ENCODE assay signal across 8 cellular contexts in the genomic region with DNA sequence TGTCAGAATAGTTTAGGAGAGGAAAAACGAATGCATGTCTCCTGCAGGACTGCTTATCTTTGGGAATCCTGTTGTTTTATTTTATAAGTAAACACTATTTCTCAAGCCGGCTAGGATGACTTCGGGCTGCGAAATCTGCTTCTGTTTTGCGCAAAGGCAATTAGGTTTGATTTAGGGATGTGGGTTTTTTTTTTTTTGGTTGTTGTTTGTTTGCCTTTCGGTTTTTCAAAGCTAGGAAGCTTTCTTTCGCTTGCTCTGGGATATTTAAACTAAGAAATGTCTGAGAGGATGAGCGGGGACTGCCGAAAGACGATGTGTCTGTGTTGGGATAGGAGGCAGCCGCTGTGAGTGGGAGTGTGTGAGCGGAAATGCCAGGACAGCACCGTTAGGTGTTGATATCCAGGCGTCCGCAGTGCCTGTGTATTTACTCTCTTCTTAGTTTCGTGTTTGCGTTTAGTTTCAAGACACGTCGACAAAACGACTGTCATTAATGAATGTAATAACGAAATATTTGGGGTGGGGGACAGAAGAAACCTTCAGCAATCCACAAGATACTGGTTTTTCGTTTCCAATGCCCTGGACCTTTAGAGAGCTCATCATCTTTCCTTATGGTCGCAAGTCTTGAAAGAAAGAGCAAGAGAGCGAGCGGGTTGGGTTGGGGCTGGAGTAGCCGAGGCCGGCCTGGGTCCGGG. TPM values are rescaled to one million over a fixed set of nuclear protein-coding genes. Genes with fewer than 3 reads are reported as not detected.
DNase-seq lines count a peak whose midpoint lies in the region; ATAC-seq, FAIRE-seq and TF ChIP-seq lines count a peak whose summit lies in the region.

No MANE protein-coding gene starts in this region.

- H3K4me3 ChIP-seq in A549 (peak overlapping the region; percentile 75), GM23338 (peak overlapping the region; percentile 50), iPS-18c (ENCODE audit: insufficient read depth, low read depth, low read length) (peak overlapping the region; percentile 49)

- H3K27ac ChIP-seq in A549, result peak overlapping the region; percentile 82 to 84
- H3K27ac ChIP-seq in GM23338 (ENCODE audit: low read depth), result no peak overlapping the region

- no peaks in the 10 kb centered on the region for H3K79me2 ChIP-seq in GM23338 (replicated peaks; ENCODE audit: insufficient read depth)

- no peak overlapping the region for H3K27ac Mint-ChIP-seq in GM23338

- H3K9me3 Mint-ChIP-seq in GM23338, result peaks cover 12% of the 10 kb centered on the region

- no peak for TF ChIP-seq RAD21 in A549 (conservative IDR thresholded peaks at IDR 0.05 in 1 of 2, IDR thresholded peaks at IDR 0.05 in 1 of 2)

- POLR2A ChIA-PET in A549 (lab: Yijun Ruan, JAX), result interaction anchor here (0.5 to 2.0 kb wide), 26 partner anchors 8 to 1549 kb away, joined by 3 to 61 read pairs (median 4); a partner anchor contains a TSS

- TF ChIP-seq CTCF in A549 (IDR thresholded peaks at IDR 0.05), result no peak
- no peak for TF ChIP-seq CTCF in GM23338 (conservative IDR thresholded peaks at IDR 0.05; ENCODE audit: low read depth in 2 of 2)

- CTCF ChIA-PET in A549 (lab: Yijun Ruan, JAX), result interaction anchor here (0.6 to 1.5 kb wide), 2 partner anchors 97 to 233 kb away, joined by 3 to 4 read pairs; no protein-coding TSS in a partner anchor

- DNase-seq in A549 (ENCODE audit: low read depth in 1 of 2, low spot score in 1 of 2) (peak in 1 of 2 experiments; percentile 41), GM23338 (ENCODE audit: low spot score) (peak; percentile 33), SW480 (ENCODE audit: low spot score) (peak; percentile 80), NCI-H1092 treated with DMSO at 0.1 percent for 48 hours (lab: John Stamatoyannopoulos, UW) (no peak), anterior cingulate cortex (lab: John Stamatoyannopoulos, UW) (no peak)
- no peak for DNase-seq in stimulated activated CD4-positive, alpha-beta T cell treated with anti-CD3 and anti-CD28 coated beads, Interleukin-15, amount 100 ng/mL, for 24 hours

- peaks cover 8% of the 10 kb centered on the region for H3F3A ChIP-seq in GM23338 (replicated peaks; ENCODE audit: low read depth)

- no peak for TF ChIP-seq EP300 in A549 (IDR thresholded peaks at IDR 0.05)

- peaks cover 88% of the 10 kb centered on the region for H3K27me3 Mint-ChIP-seq in GM23338 (ENCODE audit: insufficient read depth, low read depth, poor library complexity)

- H3K36me3 ChIP-seq in GM23338 (ENCODE audit: insufficient read depth), result no peaks in the 10 kb centered on the region

- 50% methylated on average over 28 of the region's 28 CpGs for WGBS in A549 (ENCODE audit: missing lambda C conversion rate)

- H3K4me1 ChIP-seq in A549 (peaks cover 31% of the 10 kb centered on the region), GM23338 (ENCODE audit: insufficient read depth) (peaks cover 31% of the 10 kb centered on the region)

- peak overlapping the region; percentile 91 for H2AFZ ChIP-seq in GM23338

- no peak for FAIRE-seq in A549 (lab: Jason Lieb, UNC)

- H3K4me1 Mint-ChIP-seq in GM23338, result peaks cover 44% of the 10 kb centered on the region

- no peaks in the 10 kb centered on the region for H3K9me2 ChIP-seq in GM23338 (ENCODE audit: insufficient read depth)

- ATAC-seq in A549 (peak in 1 of 2 experiments; percentile 26; a peak in 2 of 6 replicates), GM23338 (no peak), HG02973 (IDR thresholded peaks at IDR 0.05; ENCODE audit: unreplicated experiment) (no peak)

- H3K4me3 Mint-ChIP-seq in GM23338, result peak overlapping the region; percentile 83

- peaks cover 85% of the 10 kb centered on the region for H3K27me3 ChIP-seq in GM23338 (ENCODE audit: insufficient read depth)

- no peaks in the 10 kb centered on the region for H3K9me3 ChIP-seq in A549
- peaks cover 6% of the 10 kb centered on the region for H3K9me3 ChIP-seq in iPS-18c (ENCODE audit: control insufficient read depth, insufficient read depth, low read length)

- peaks cover 10% of the 10 kb centered on the region for H4K20me1 ChIP-seq in GM23338 (replicated peaks; ENCODE audit: insufficient read depth)

- peak overlapping the region; percentile 89 for H3K4me2 ChIP-seq in A549
- H3K4me2 ChIP-seq in GM23338, result peak overlapping the region; percentile 71

- peaks cover 2% of the 10 kb centered on the region; the same call in 2 of the 3 replicates for H3K36me3 Mint-ChIP-seq in GM23338 (ENCODE audit: low read depth)

- no peak for TF ChIP-seq POLR2A in A549 (IDR thresholded peaks at IDR 0.05; ENCODE audit: low read length)

TF ChIP-seq in A549, 52 proteins besides CTCF, POLR2A, EP300 and RAD21:
- TF ChIP-seq CHD2 (IDR thresholded peaks at IDR 0.05; ENCODE audit: low read length, partially characterized antibody), result no peak
- TF ChIP-seq JUNB (IDR thresholded peaks at IDR 0.05), result no peak
- TF ChIP-seq, protein P1, sequence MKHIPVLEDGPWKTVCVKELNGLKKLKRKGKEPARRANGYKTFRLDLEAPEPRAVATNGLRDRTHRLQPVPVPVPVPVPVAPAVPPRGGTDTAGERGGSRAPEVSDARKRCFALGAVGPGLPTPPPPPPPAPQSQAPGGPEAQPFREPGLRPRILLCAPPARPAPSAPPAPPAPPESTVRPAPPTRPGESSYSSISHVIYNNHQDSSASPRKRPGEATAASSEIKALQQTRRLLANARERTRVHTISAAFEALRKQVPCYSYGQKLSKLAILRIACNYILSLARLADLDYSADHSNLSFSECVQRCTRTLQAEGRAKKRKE (CRISPR knock-in tag; IDR thresholded peaks at IDR 0.05; ENCODE audit: low read depth), result no peak
- TF ChIP-seq NR3C1 (IDR thresholded peaks at IDR 0.05), result no peak
- TF ChIP-seq HOXA7 (CRISPR knock-in tag; IDR thresholded peaks at IDR 0.05), result no peak
- no peak for TF ChIP-seq RCOR1 (IDR thresholded peaks at IDR 0.05; ENCODE audit: low read depth, low read length)
- no peak for TF ChIP-seq EHF (CRISPR knock-in tag; IDR thresholded peaks at IDR 0.05)
- TF ChIP-seq CHD4 (IDR thresholded peaks at IDR 0.05; ENCODE audit: borderline replicate concordance), result no peak
- no peak for TF ChIP-seq RNF2 (IDR thresholded peaks at IDR 0.05; ENCODE audit: borderline replicate concordance, low read depth)

TF ChIP-seq in GM23338, 12 proteins besides CTCF, POLR2A, EP300 and RAD21:
- peak; percentile 82 for TF ChIP-seq EZH2 (IDR thresholded peaks at IDR 0.05; ENCODE audit: low read depth, unreplicated experiment)
- TF ChIP-seq NANOG (IDR thresholded peaks at IDR 0.05; ENCODE audit: borderline replicate concordance), result no peak

RNA-seq across cellular contexts. Expression of a gene that starts 0.6 kb away (rescaled TPM):
- polyA plus RNA-seq in A549 (2011; rRNA removed) (2.6 TPM in 2 replicates), A549 (2017; fragmentation: RNase III; extraction: RNeasy Plus Mini Kit Qiagen cat#74134 plus additional on column Dnase treatment) (2.6 to 3.8 TPM (median 3.2 TPM) in 3 replicates), GM23338 (2016; fragmentation: Nextera tagmentation; extraction: Ambion mirVana) (0.65 and 1.0 TPM in 2 replicates)
- 6.5 and 7.1 TPM in 2 replicates for polyA plus RNA-seq in A549 (2012; cell fraction: cytosol; rRNA removed)
- 27.0 and 30.9 TPM in 2 replicates for polyA plus RNA-seq in A549 (2012; cell fraction: nucleus; rRNA removed)
- 2.5 and 3.2 TPM in 2 replicates for polyA minus RNA-seq in A549 (2011; rRNA and poly(A)+ RNA removed)
- total RNA-seq in GM23338 (2014; rRNA removed; shearing (Covaris generic)), result 2.2 and 2.7 TPM in 2 replicates

RNA-seq across cellular contexts. Expression of a gene that starts 25.9 kb away (rescaled TPM):
- polyA plus RNA-seq in A549 (2011; rRNA removed) (395 and 412 TPM in 2 replicates), A549 (2017; fragmentation: RNase III; extraction: RNeasy Plus Mini Kit Qiagen cat#74134 plus additional on column Dnase treatment) (235 to 243 TPM (median 243 TPM) in 3 replicates), GM23338 (2016; fragmentation: Nextera tagmentation; extraction: Ambion mirVana) (61.7 and 69.1 TPM in 2 replicates)
- 207 and 218 TPM in 2 replicates for polyA plus RNA-seq in A549 (2012; cell fraction: cytosol; rRNA removed)
- 73.2 and 78.9 TPM in 2 replicates for polyA plus RNA-seq in A549 (2012; cell fraction: nucleus; rRNA removed)
- polyA minus RNA-seq in A549 (2011; rRNA and poly(A)+ RNA removed), result 159 and 171 TPM in 2 replicates
- total RNA-seq in GM23338 (2014; rRNA removed; shearing (Covaris generic)), result 52.9 and 62.3 TPM in 2 replicates

Comparison
In these comparisons a context has a peak if more than half of its experiments do, and no peak if none do; other contexts are left out.
1. DNase-seq: peak in GM23338 (single experiment) and SW480 (single experiment); none in stimulated activated CD4-positive, alpha-beta T cell treated with anti-CD3 and anti-CD28 coated beads, Interleukin-15, amount 100 ng/mL, for 24 hours (single experiment), NCI-H1092 treated with DMSO at 0.1 percent for 48 hours (single experiment) and anterior cingulate cortex (0 of 58).
2. Peak in every context shown above with its lines, with median percentiles within 50 percentile points of each other: H3K4me3 ChIP-seq.